Comparison of ENCODE assay signal across 2 cellular contexts in genomic region chr3:121998588-121999473, GRCh38.
TF ChIP-seq lines count a peak whose summit lies in the region.

No MANE protein-coding gene starts in this region.

TF ChIP-seq in SK-N-SH, 30 proteins besides CTCF, POLR2A, EP300 and RAD21 (continued from another document):
- TF ChIP-seq USF1 (IDR thresholded peaks at IDR 0.05; ENCODE audit: borderline replicate concordance, low read depth), result no peak

TF ChIP-seq in SK-N-SH treated with all-trans-retinoic acid at 6 μM for 48 hours, 23 proteins besides CTCF, POLR2A, EP300 and RAD21 (continued from another document):
- no peak for TF ChIP-seq CSRNP3 (CRISPR knock-in tag; IDR thresholded peaks at IDR 0.05)
- no peak for TF ChIP-seq ZFP30 (CRISPR knock-in tag; IDR thresholded peaks at IDR 0.05)
- TF ChIP-seq ZNF565 (CRISPR knock-in tag; conservative IDR thresholded peaks at IDR 0.05; ENCODE audit: low read depth), result no peak
- no peak for TF ChIP-seq TOX (CRISPR knock-in tag; IDR thresholded peaks at IDR 0.05; ENCODE audit: borderline replicate concordance)
- TF ChIP-seq PPARA (CRISPR knock-in tag; IDR thresholded peaks at IDR 0.05; ENCODE audit: borderline replicate concordance), result no peak
- no peak for TF ChIP-seq ZFP3 (CRISPR knock-in tag; IDR thresholded peaks at IDR 0.05)
- TF ChIP-seq ZNF8 (CRISPR knock-in tag; IDR thresholded peaks at IDR 0.05), result no peak
- no peak for TF ChIP-seq TCF4 (CRISPR knock-in tag; IDR thresholded peaks at IDR 0.05; ENCODE audit: borderline replicate concordance)
- TF ChIP-seq ISL1 (CRISPR knock-in tag; IDR thresholded peaks at IDR 0.05), result no peak
- TF ChIP-seq ESRRG (CRISPR knock-in tag; IDR thresholded peaks at IDR 0.05), result no peak
- no peak for TF ChIP-seq GLIS3 (CRISPR knock-in tag; IDR thresholded peaks at IDR 0.05)
- TF ChIP-seq PATZ1 (CRISPR knock-in tag; IDR thresholded peaks at IDR 0.05; ENCODE audit: borderline replicate concordance), result no peak
- no peak for TF ChIP-seq CSDC2 (CRISPR knock-in tag; IDR thresholded peaks at IDR 0.05)
